ENCODE assay signal across 8 cellular contexts in the genomic region with DNA sequence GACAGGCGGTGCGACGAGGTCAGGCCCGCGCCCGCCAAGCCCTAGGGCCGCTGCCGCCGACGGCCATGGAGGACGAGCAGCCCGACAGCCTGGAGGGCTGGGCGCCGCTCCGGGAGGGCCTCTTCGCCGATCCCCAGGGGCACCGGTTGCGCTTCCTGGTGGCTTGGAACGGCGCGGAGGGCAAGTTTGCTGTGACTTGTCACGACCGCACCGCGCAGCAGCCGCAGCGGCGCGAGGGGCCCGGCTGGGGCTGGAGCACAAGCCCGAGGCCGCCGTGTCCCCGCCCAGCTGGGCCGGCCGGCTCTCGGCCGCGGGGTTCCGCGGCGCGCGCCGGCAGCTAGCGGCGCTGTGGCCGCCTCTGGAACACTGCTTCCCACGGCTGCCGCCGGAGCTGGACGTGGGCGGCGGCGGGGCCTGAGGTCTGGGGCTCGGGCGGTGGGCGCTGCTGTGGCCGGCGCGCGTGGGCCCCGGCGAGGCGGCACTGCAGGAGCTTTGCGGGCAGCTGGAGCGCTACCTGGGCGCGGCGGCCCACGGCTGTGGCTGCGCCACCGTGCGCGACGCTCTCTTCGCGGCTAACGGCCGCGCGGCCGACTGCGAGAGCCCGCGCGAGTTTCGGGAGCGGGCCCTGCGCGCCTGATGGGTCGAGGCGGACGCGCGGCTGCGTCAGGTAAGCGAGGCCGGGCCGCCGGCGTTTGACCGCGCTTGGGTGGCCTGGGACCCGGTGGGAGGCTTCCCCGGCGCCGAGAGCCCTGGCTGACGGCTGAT.
A peak's percentile ranks its signal among the peaks of the same experiment; 100 is the strongest.
DNase-seq lines count a peak whose midpoint lies in the region; ATAC-seq and TF ChIP-seq lines count a peak whose summit lies in the region.
"Not testable (repeated sequence)": the region's sequence is repeated elsewhere in the genome, so short reads cannot be mapped to it uniquely, and the experiment has no call there.

No MANE protein-coding gene starts in this region.

- H3K27ac ChIP-seq in H9 (ENCODE audit: insufficient read length, low read depth, low read length); KMS-11: not testable (repeated sequence)
- H3K27ac ChIP-seq in thymus (ENCODE audit: low read depth) = peak overlapping the region; percentile 42

- not testable (repeated sequence) for H3K14ac ChIP-seq in H9 (ENCODE audit: insufficient read depth, low read length)

- intact Hi-C loops in activated B cell treated with CpG ODN at 0.5 μM for 24 hours (cut with micrococcal nuclease) = loop anchor here (10.0 kb wide), 1 partner anchor 180 kb away; no protein-coding TSS in a partner anchor
- intact Hi-C loops in MCF 10A (cut with micrococcal nuclease); left ventricle myocardium superior (cut with micrococcal nuclease): not testable (repeated sequence)

- H3K23ac ChIP-seq in H9 (ENCODE audit: insufficient read length, low read depth, low read length) = not testable (repeated sequence)

- H4K8ac ChIP-seq in H9 (replicated peaks; ENCODE audit: insufficient read length, low read depth, low read length) = not testable (repeated sequence)

- not testable (repeated sequence) for H3K18ac ChIP-seq in H9 (ENCODE audit: insufficient read length, low read depth, low read length)

- DNase-seq in GM10248 (ENCODE audit: extremely low spot score) = peak; percentile 8
- peak; percentile 26 for DNase-seq in H9
- peak; percentile 47 for DNase-seq in activated B cell treated with CpG ODN at 0.5 μM for 24 hours
- peak; percentile 15 for DNase-seq in MCF 10A (ENCODE audit: unreplicated experiment)
- DNase-seq in left ventricle myocardium superior = peak; percentile 73
- DNase-seq in omental fat pad (ENCODE audit: low spot score) = not testable (repeated sequence)

- BruUV-seq in MCF 10A (replicated peaks; lab: Mats Ljungman, UMichigan) = not testable (repeated sequence)

- peak; percentile 82 for ATAC-seq in activated B cell treated with CpG ODN at 0.5 μM for 24 hours (ENCODE audit: low read depth)
- peak; percentile 100 for ATAC-seq in left ventricle myocardium superior
- peak; percentile 99 for ATAC-seq in omental fat pad (ENCODE audit: low FRiP score)

- not testable (repeated sequence) for H3K4me1 ChIP-seq in H9 (ENCODE audit: insufficient read depth, low read length); KMS-11 (ENCODE audit: low read depth, poor library complexity, severe bottlenecking); thymus (ENCODE audit: control insufficient read depth, insufficient read depth, low read length)

- not testable (repeated sequence) for H2BK12ac ChIP-seq in H9 (ENCODE audit: insufficient read length, low read depth, low read length)

- H3K4ac ChIP-seq in H9 (ENCODE audit: low read depth, low read length) = not testable (repeated sequence)

- H3T11ph ChIP-seq in H9 (ENCODE audit: low read length) = not testable (repeated sequence)

- not testable (repeated sequence) for H3K27me3 ChIP-seq in H9 (ENCODE audit: insufficient read depth, low read length); thymus (ENCODE audit: control insufficient read depth, insufficient read depth)
- peaks cover 23% of the 10 kb centered on the region for H3K27me3 ChIP-seq in KMS-11 (ENCODE audit: insufficient read depth, low read depth)

- not testable (repeated sequence) for H4K5ac ChIP-seq in H9 (ENCODE audit: insufficient read length, low read depth, low read length)

- not testable (repeated sequence) for H2AK5ac ChIP-seq in H9 (ENCODE audit: insufficient read length, low read length)

- H3K79me1 ChIP-seq in H9 (ENCODE audit: insufficient read depth, low read depth, low read length, poor library complexity, severe bottlenecking) = not testable (repeated sequence)

- CTCF ChIA-PET in GM10248 (lab: Yijun Ruan, JAX); activated B cell treated with CpG ODN at 0.5 μM for 24 hours (lab: Charles Lee): not testable (repeated sequence)
- CTCF ChIA-PET in MCF 10A (lab: Yijun Ruan, JAX) = interaction anchor here (0.5 kb wide), 1 partner anchor 175 kb away, joined by 3 read pairs; no protein-coding TSS in a partner anchor

- H2BK120ac ChIP-seq in H9 (ENCODE audit: low read depth, low read length, poor library complexity, severe bottlenecking) = not testable (repeated sequence)

- not testable (repeated sequence) for H2BK20ac ChIP-seq in H9 (ENCODE audit: low read depth, low read length, poor library complexity, severe bottlenecking)

- H3K56ac ChIP-seq in H9 (ENCODE audit: insufficient read length, low read depth, low read length) = not testable (repeated sequence)

- not testable (repeated sequence) for H3K9me3 ChIP-seq in H9 (ENCODE audit: control insufficient read depth, low read depth, low read length); thymus (ENCODE audit: control insufficient read depth)

- H2BK15ac ChIP-seq in H9 (ENCODE audit: low read depth, low read length) = not testable (repeated sequence)

- H3K4me2 ChIP-seq in H9 (ENCODE audit: insufficient read depth, insufficient read length, low read length) = not testable (repeated sequence)
- H3K4me2 ChIP-seq in KMS-11 = peak overlapping the region; percentile 13; the same call in 1 of the 2 replicates

- not testable (repeated sequence) for H3K79me2 ChIP-seq in H9 (ENCODE audit: insufficient read depth, low read length); KMS-11 (ENCODE audit: insufficient read depth, low read depth)

- not testable (repeated sequence) for H3K4me1 Mint-ChIP-seq in H9; MCF 10A (ENCODE audit: insufficient read depth, unreplicated experiment)
- H3K4me1 Mint-ChIP-seq in activated B cell treated with CpG ODN at 0.5 μM for 24 hours = peaks cover 10% of the 10 kb centered on the region

- TF ChIP-seq CTCF in GM10248 (IDR thresholded peaks at IDR 0.05; ENCODE audit: control extremely low read depth, extremely low read depth, low read depth, missing control alignments); H9 (conservative IDR thresholded peaks at IDR 0.05); KMS-11 (conservative IDR thresholded peaks at IDR 0.05; ENCODE audit: low read depth, low read length); activated B cell treated with CpG ODN at 0.5 μM for 24 hours (IDR thresholded peaks at IDR 0.05); MCF 10A (IDR thresholded peaks at IDR 0.05; ENCODE audit: unreplicated experiment); omental fat pad (IDR thresholded peaks at IDR 0.05): not testable (repeated sequence)

- POLR2A ChIA-PET in GM10248 (lab: Yijun Ruan, JAX); MCF 10A (lab: Yijun Ruan, JAX): not testable (repeated sequence)
- POLR2A ChIA-PET in activated B cell treated with CpG ODN at 0.5 μM for 24 hours (lab: Charles Lee) = interaction anchor here (1.0 to 1.3 kb wide), 2 partner anchors 124 to 175 kb away, joined by 5 to 11 read pairs; no protein-coding TSS in a partner anchor

- not testable (repeated sequence) for H2BK5ac ChIP-seq in H9 (ENCODE audit: insufficient read length, low read length)

- not testable (repeated sequence) for H3K36me3 Mint-ChIP-seq in H9 (ENCODE audit: insufficient read depth in 1 of 3, low read depth in 3 of 3); activated B cell treated with CpG ODN at 0.5 μM for 24 hours (ENCODE audit: low read depth); MCF 10A (ENCODE audit: insufficient read depth, unreplicated experiment)

- H3K27ac Mint-ChIP-seq in H9, activated B cell treated with CpG ODN at 0.5 μM for 24 hours: not testable (repeated sequence)
- H3K27ac Mint-ChIP-seq in MCF 10A (ENCODE audit: low read depth, unreplicated experiment) = peak overlapping the region; percentile 94

- not testable (repeated sequence) for H3K4me3 Mint-ChIP-seq in H9
- H3K4me3 Mint-ChIP-seq in activated B cell treated with CpG ODN at 0.5 μM for 24 hours (peak overlapping the region; percentile 66), MCF 10A (ENCODE audit: unreplicated experiment) (peak overlapping the region; percentile 79)

- not testable (repeated sequence) for H4K91ac ChIP-seq in H9 (ENCODE audit: insufficient read length, low read depth, low read length)

- H3K27me3 Mint-ChIP-seq in H9 (ENCODE audit: low read depth) = peaks cover 38% of the 10 kb centered on the region
- H3K27me3 Mint-ChIP-seq in activated B cell treated with CpG ODN at 0.5 μM for 24 hours; MCF 10A (ENCODE audit: insufficient read depth, unreplicated experiment): not testable (repeated sequence)

- H3K9ac ChIP-seq in H9 (ENCODE audit: extremely low read depth, insufficient read length, low read length); KMS-11: not testable (repeated sequence)

- H3K36me3 ChIP-seq in KMS-11 (ENCODE audit: insufficient read depth); thymus (ENCODE audit: control insufficient read depth, insufficient read depth): not testable (repeated sequence)

- H3K4me3 ChIP-seq in KMS-11 (IDR thresholded peaks at IDR 0.05; ENCODE audit: insufficient read depth, low read depth, low read length) = not testable (repeated sequence)
- peak overlapping the region; percentile 54 for H3K4me3 ChIP-seq in thymus (ENCODE audit: low read length)

- H4K20me1 ChIP-seq in H9 (ENCODE audit: control insufficient read depth, insufficient read depth, insufficient read length); KMS-11 (ENCODE audit: insufficient read depth): not testable (repeated sequence)

- H3K9me3 Mint-ChIP-seq in H9; activated B cell treated with CpG ODN at 0.5 μM for 24 hours; MCF 10A (ENCODE audit: unreplicated experiment): not testable (repeated sequence)

- WGBS in H9 (ENCODE audit: extremely low coverage, insufficient read length, low lambda C conversion rate) = no CpG with 5 or more reads among the region's 110 CpGs
- WGBS in thymus = under 1% methylated on average over 97 of the region's 110 CpGs

- not testable (repeated sequence) for H3K23me2 ChIP-seq in H9 (ENCODE audit: insufficient read length, low read depth, low read length, poor library complexity, severe bottlenecking)

- H2AFZ ChIP-seq in H9 (ENCODE audit: low read length); KMS-11 (ENCODE audit: low read depth): not testable (repeated sequence)
